In genomic region chr2:109388018-109388417, GRCh38 we compare ENCODE assay signal across 29 cellular contexts.
"Had no signal": no experiment of that assay in that cellular context is flagged by ENCODE, and none has a peak within 500 bp of the region (broad histone marks: within the 10 kb centered on the region; RNA-seq: fewer than 3 reads in every experiment).

No MANE protein-coding gene starts in this region.

- H3K4me3 ChIP-seq: cardiac muscle cell, SK-N-MC had no signal

- H3K4me1 Mint-ChIP-seq: activated CD4-positive, alpha-beta T cell treated with anti-CD3 and anti-CD28 coated beads, Interleukin-2, amount 10 ng/mL, durations not matched to agents 7 days and 5 days had no signal

- H3K36me3 Mint-ChIP-seq: activated CD4-positive, alpha-beta memory T cell treated with anti-CD3 and anti-CD28 coated beads for 36 hours had no signal

- H3K27me3 ChIP-seq: brain microvascular endothelial cell had no signal

- FAIRE-seq: astrocyte had no signal

- DNase-seq: activated CD4-positive, alpha-beta memory T cell treated with anti-CD3 and anti-CD28 coated beads for 36 hours; activated CD4-positive, alpha-beta T cell treated with anti-CD3 and anti-CD28 coated beads, Interleukin-2, amount 10 ng/mL, durations not matched to agents 7 days and 5 days; activated CD4-positive, CD25-positive, alpha-beta regulatory T cell; activated CD8-positive, alpha-beta memory T cell treated with anti-CD3 and anti-CD28 coated beads for 24 hours; activated gamma-delta T cell; activated naive CD4-positive, alpha-beta T cell treated with anti-CD3 and anti-CD28 coated beads for 36 hours; activated T-cell treated with anti-CD3 and anti-CD28 coated beads, Interleukin-2, amount 50 U/mL, for 4 hours; amygdala; brain microvascular endothelial cell; Kasumi-1; NCI-H1105 treated with DMSO at 0.1 percent for 48 hours; NCI-H1436 treated with DMSO at 0.1 percent for 48 hours; NCI-H187 treated with DMSO at 0.1 percent for 48 hours; NCI-H2081 treated with DMSO at 0.1 percent for 48 hours; NCI-H2171 treated with DMSO at 0.1 percent for 48 hours; NCI-H226; NCI-H510A treated with DMSO at 0.1 percent for 48 hours; NCI-H69; NK-92 treated with Interleukin-12 subunit alpha and Interleukin-12 subunit beta, amount 100 ng/mL, for 24 hours; OCI-M1; RPMI8226; T-helper 1 cell had no signal

- H3K4me3 Mint-ChIP-seq: activated CD4-positive, alpha-beta memory T cell treated with anti-CD3 and anti-CD28 coated beads for 36 hours; activated CD4-positive, alpha-beta T cell treated with anti-CD3 and anti-CD28 coated beads, Interleukin-2, amount 10 ng/mL, durations not matched to agents 7 days and 5 days; activated naive CD4-positive, alpha-beta T cell treated with anti-CD3 and anti-CD28 coated beads for 36 hours; activated naive CD8-positive, alpha-beta T cell; activated T-cell treated with anti-CD3 and anti-CD28 coated beads, Interleukin-2, amount 50 U/mL, for 4 hours had no signal

- H3K9me3 Mint-ChIP-seq: activated CD4-positive, alpha-beta memory T cell treated with anti-CD3 and anti-CD28 coated beads for 36 hours; activated CD4-positive, alpha-beta T cell treated with anti-CD3 and anti-CD28 coated beads, Interleukin-2, amount 10 ng/mL, durations not matched to agents 7 days and 5 days; activated naive CD4-positive, alpha-beta T cell treated with anti-CD3 and anti-CD28 coated beads for 36 hours; activated T-cell treated with anti-CD3 and anti-CD28 coated beads, Interleukin-2, amount 50 U/mL, for 4 hours had no signal

- H3K27me3 Mint-ChIP-seq: activated CD4-positive, alpha-beta memory T cell treated with anti-CD3 and anti-CD28 coated beads for 36 hours; activated CD4-positive, alpha-beta T cell treated with anti-CD3 and anti-CD28 coated beads, Interleukin-2, amount 10 ng/mL, durations not matched to agents 7 days and 5 days; activated naive CD8-positive, alpha-beta T cell had no signal

- H3K27ac Mint-ChIP-seq: activated CD4-positive, alpha-beta memory T cell treated with anti-CD3 and anti-CD28 coated beads for 36 hours; activated CD4-positive, alpha-beta T cell treated with anti-CD3 and anti-CD28 coated beads, Interleukin-2, amount 10 ng/mL, durations not matched to agents 7 days and 5 days; activated naive CD4-positive, alpha-beta T cell treated with anti-CD3 and anti-CD28 coated beads for 36 hours; activated naive CD8-positive, alpha-beta T cell had no signal

- H3K36me3 ChIP-seq: brain microvascular endothelial cell, cardiac muscle cell had no signal

- ATAC-seq: activated T-cell treated with anti-CD3 and anti-CD28 coated beads, Interleukin-2, amount 50 U/mL, for 4 hours; Panc1; Right ventricle myocardium inferior had no signal

- H3K27ac ChIP-seq: brain microvascular endothelial cell, cardiac muscle cell, SK-N-MC, VCaP had no signal
